In the genomic region with DNA sequence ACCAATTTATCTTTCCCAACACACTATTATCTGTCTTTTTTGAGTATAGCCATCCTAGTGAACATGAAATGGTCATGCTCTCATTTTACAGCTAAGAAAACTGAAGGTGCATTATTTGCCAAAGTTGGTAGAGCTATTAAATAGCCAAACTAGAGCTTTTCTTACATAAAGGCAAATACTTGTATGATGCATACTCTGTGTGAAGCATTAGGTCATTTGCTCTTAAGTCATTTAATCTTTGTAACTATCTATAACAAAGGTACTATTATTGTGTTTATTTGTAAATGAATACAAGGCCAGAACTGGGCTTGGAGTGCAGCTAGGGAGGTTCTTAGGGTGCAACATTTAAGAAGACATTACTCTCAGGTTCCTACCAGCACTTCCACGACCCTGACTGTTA, we compare ENCODE assay signal across 3 cellular contexts.
TF ChIP-seq lines count a peak whose summit lies in the region.

No MANE protein-coding gene starts in this region.

TF ChIP-seq in SK-N-SH, 30 proteins besides CTCF, POLR2A, EP300 and RAD21 (continued from another document):
- TF ChIP-seq ZBTB33 (IDR thresholded peaks at IDR 0.05; ENCODE audit: borderline replicate concordance, low read depth) (no peak), FOSL2 (IDR thresholded peaks at IDR 0.05; ENCODE audit: borderline replicate concordance, low read depth) (0 out of 2 replicates have a peak, but pooled peaks have one; percentile 8), JUND (IDR thresholded peaks at IDR 0.05) (no peak), FOXJ3 (CRISPR knock-in tag; IDR thresholded peaks at IDR 0.05) (no peak)
- TF ChIP-seq, protein P1, sequence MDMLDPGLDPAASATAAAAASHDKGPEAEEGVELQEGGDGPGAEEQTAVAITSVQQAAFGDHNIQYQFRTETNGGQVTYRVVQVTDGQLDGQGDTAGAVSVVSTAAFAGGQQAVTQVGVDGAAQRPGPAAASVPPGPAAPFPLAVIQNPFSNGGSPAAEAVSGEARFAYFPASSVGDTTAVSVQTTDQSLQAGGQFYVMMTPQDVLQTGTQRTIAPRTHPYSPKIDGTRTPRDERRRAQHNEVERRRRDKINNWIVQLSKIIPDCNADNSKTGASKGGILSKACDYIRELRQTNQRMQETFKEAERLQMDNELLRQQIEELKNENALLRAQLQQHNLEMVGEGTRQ (IDR thresholded peaks at IDR 0.05; ENCODE audit: borderline replicate concordance, low read depth, low read length) = no peak

TF ChIP-seq in SK-N-SH treated with all-trans-retinoic acid at 6 μM for 48 hours, 23 proteins besides CTCF, POLR2A, EP300 and RAD21 (continued from another document):
- TF ChIP-seq PATZ1 (CRISPR knock-in tag; IDR thresholded peaks at IDR 0.05; ENCODE audit: borderline replicate concordance) (no peak), ZNF565 (CRISPR knock-in tag; conservative IDR thresholded peaks at IDR 0.05; ENCODE audit: low read depth) (no peak), BACH2 (CRISPR knock-in tag; IDR thresholded peaks at IDR 0.05; ENCODE audit: borderline replicate concordance) (no peak), OSR1 (CRISPR knock-in tag; IDR thresholded peaks at IDR 0.05) (no peak), ZFP30 (CRISPR knock-in tag; IDR thresholded peaks at IDR 0.05) (no peak), TOX (CRISPR knock-in tag; IDR thresholded peaks at IDR 0.05; ENCODE audit: borderline replicate concordance) (no peak), ZFP3 (CRISPR knock-in tag; IDR thresholded peaks at IDR 0.05) (no peak), ZNF8 (CRISPR knock-in tag; IDR thresholded peaks at IDR 0.05) (no peak), TCF4 (CRISPR knock-in tag; IDR thresholded peaks at IDR 0.05; ENCODE audit: borderline replicate concordance) (no peak), ISL1 (CRISPR knock-in tag; IDR thresholded peaks at IDR 0.05) (no peak), SNAI2 (CRISPR knock-in tag; IDR thresholded peaks at IDR 0.05) (no peak), CSDC2 (CRISPR knock-in tag; IDR thresholded peaks at IDR 0.05) (no peak)
- TF ChIP-seq, protein P2, sequence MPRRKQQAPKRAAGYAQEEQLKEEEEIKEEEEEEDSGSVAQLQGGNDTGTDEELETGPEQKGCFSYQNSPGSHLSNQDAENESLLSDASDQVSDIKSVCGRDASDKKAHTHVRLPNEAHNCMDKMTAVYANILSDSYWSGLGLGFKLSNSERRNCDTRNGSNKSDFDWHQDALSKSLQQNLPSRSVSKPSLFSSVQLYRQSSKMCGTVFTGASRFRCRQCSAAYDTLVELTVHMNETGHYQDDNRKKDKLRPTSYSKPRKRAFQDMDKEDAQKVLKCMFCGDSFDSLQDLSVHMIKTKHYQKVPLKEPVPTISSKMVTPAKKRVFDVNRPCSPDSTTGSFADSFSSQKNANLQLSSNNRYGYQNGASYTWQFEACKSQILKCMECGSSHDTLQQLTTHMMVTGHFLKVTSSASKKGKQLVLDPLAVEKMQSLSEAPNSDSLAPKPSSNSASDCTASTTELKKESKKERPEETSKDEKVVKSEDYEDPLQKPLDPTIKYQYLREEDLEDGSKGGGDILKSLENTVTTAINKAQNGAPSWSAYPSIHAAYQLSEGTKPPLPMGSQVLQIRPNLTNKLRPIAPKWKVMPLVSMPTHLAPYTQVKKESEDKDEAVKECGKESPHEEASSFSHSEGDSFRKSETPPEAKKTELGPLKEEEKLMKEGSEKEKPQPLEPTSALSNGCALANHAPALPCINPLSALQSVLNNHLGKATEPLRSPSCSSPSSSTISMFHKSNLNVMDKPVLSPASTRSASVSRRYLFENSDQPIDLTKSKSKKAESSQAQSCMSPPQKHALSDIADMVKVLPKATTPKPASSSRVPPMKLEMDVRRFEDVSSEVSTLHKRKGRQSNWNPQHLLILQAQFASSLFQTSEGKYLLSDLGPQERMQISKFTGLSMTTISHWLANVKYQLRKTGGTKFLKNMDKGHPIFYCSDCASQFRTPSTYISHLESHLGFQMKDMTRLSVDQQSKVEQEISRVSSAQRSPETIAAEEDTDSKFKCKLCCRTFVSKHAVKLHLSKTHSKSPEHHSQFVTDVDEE (CRISPR knock-in tag; IDR thresholded peaks at IDR 0.05) = no peak

TF ChIP-seq in GM23338, 12 proteins besides CTCF, POLR2A, EP300 and RAD21:
- TF ChIP-seq ZNF462 (CRISPR knock-in tag; IDR thresholded peaks at IDR 0.05) = no peak
- no peak for TF ChIP-seq ETS1 (IDR thresholded peaks at IDR 0.05)
- TF ChIP-seq ZNF114 (CRISPR knock-in tag; IDR thresholded peaks at IDR 0.05) = no peak
- TF ChIP-seq, protein P3, sequence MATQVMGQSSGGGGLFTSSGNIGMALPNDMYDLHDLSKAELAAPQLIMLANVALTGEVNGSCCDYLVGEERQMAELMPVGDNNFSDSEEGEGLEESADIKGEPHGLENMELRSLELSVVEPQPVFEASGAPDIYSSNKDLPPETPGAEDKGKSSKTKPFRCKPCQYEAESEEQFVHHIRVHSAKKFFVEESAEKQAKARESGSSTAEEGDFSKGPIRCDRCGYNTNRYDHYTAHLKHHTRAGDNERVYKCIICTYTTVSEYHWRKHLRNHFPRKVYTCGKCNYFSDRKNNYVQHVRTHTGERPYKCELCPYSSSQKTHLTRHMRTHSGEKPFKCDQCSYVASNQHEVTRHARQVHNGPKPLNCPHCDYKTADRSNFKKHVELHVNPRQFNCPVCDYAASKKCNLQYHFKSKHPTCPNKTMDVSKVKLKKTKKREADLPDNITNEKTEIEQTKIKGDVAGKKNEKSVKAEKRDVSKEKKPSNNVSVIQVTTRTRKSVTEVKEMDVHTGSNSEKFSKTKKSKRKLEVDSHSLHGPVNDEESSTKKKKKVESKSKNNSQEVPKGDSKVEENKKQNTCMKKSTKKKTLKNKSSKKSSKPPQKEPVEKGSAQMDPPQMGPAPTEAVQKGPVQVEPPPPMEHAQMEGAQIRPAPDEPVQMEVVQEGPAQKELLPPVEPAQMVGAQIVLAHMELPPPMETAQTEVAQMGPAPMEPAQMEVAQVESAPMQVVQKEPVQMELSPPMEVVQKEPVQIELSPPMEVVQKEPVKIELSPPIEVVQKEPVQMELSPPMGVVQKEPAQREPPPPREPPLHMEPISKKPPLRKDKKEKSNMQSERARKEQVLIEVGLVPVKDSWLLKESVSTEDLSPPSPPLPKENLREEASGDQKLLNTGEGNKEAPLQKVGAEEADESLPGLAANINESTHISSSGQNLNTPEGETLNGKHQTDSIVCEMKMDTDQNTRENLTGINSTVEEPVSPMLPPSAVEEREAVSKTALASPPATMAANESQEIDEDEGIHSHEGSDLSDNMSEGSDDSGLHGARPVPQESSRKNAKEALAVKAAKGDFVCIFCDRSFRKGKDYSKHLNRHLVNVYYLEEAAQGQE (IDR thresholded peaks at IDR 0.05; ENCODE audit: unreplicated experiment) = no peak
- no peak for TF ChIP-seq EZH2 (IDR thresholded peaks at IDR 0.05; ENCODE audit: low read depth, unreplicated experiment)
- TF ChIP-seq JUNB (IDR thresholded peaks at IDR 0.05; ENCODE audit: unreplicated experiment) = no peak
- no peak for TF ChIP-seq ZNF331 (CRISPR knock-in tag; IDR thresholded peaks at IDR 0.05; ENCODE audit: low read depth)
- TF ChIP-seq EZH2phosphoT487 (IDR thresholded peaks at IDR 0.05; ENCODE audit: unreplicated experiment) = no peak
- no peak for TF ChIP-seq NANOG (IDR thresholded peaks at IDR 0.05; ENCODE audit: borderline replicate concordance)
- no peak for TF ChIP-seq STAT1 (IDR thresholded peaks at IDR 0.05; ENCODE audit: unreplicated experiment)
- TF ChIP-seq CREB1 (CRISPR knock-in tag; IDR thresholded peaks at IDR 0.05; ENCODE audit: low read depth) = no peak
- no peak for TF ChIP-seq POLR2AphosphoS5 (IDR thresholded peaks at IDR 0.05; ENCODE audit: low read depth)
